ENCODE assay signal across 14 cellular contexts in the genomic region with DNA sequence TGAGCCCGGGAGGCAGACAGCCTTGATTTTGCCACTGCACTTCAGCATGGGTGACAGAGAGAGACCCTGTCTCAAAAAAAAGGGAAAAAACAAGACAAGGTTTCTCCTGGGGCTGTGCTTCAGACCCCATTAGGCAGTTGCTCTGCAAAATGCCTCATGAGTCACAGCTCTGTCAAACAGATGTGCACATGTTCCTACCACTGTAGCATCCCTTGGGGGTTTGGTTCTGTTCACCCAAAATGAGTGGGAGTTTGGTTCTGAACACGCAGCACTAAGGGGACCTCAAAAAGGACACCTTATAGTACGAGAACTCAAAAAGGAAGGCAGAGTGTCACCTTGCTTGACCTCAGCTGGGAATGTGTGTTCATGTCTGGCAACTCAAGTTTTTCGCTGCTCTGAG.
DNase-seq lines count a peak whose midpoint lies in the region; ATAC-seq and TF ChIP-seq lines count a peak whose summit lies in the region.
"Had no signal": no experiment of that assay in that cellular context is flagged by ENCODE, and none has a peak within 500 bp of the region (broad histone marks: within the 10 kb centered on the region; RNA-seq: fewer than 3 reads in every experiment).

No MANE protein-coding gene starts in this region.

- no peak for TF ChIP-seq CTCF in OCI-LY1 (IDR thresholded peaks at IDR 0.05; ENCODE audit: low read length)
- TF ChIP-seq CTCF in epithelial cell of esophagus (IDR thresholded peaks at IDR 0.05; ENCODE audit: insufficient read depth, low read depth, low read length, missing control alignments), result no peak

- no peak overlapping the region for H2AFZ ChIP-seq in OCI-LY1 (ENCODE audit: low read length)
- H2AFZ ChIP-seq: GM23338 had no signal

- DNase-seq in ELR (ENCODE audit: low read depth) (peak; percentile 10), epithelial cell of esophagus (ENCODE audit: low read depth) (peak; percentile 3), DMS53 treated with DMSO at 0.1 percent for 48 hours (lab: John Stamatoyannopoulos, UW; ENCODE audit: unreplicated experiment) (no peak), KBM-7 (no peak)
- DNase-seq in stimulated activated naive B cell treated with anti-CD40 and anti-IgM and Interleukin-4, amounts not matched to agents 10 μg/mL and 1 μg/mL and 100 μg/mL, for 72 hours, result peak; percentile 10
- DNase-seq: BE2C, Calu3, DMS 273 treated with DMSO at 0.1 percent for 48 hours, DMS79, H9 had no signal

- H3K4me3 Mint-ChIP-seq in stimulated activated naive B cell treated with anti-CD40 and anti-IgM and Interleukin-4, amounts not matched to agents 10 μg/mL and 1 μg/mL and 100 μg/mL, for 72 hours, result no peak overlapping the region
- H3K4me3 Mint-ChIP-seq in activated T-helper 17 cell treated with anti-CD3 and anti-CD28 coated beads, Interleukin-2, amount 50 U/mL, for 72 hours, result no peak overlapping the region
- H3K4me3 Mint-ChIP-seq: GM23338 had no signal

- no peaks in the 10 kb centered on the region for H3K27me3 Mint-ChIP-seq in stimulated activated naive B cell treated with anti-CD40 and anti-IgM and Interleukin-4, amounts not matched to agents 10 μg/mL and 1 μg/mL and 100 μg/mL, for 72 hours
- H3K27me3 Mint-ChIP-seq in activated T-helper 17 cell treated with anti-CD3 and anti-CD28 coated beads, Interleukin-2, amount 50 U/mL, for 72 hours, result peaks cover 23% of the 10 kb centered on the region

- peak; percentile 73 to 85 for ATAC-seq in stimulated activated naive B cell treated with anti-CD40 and anti-IgM and Interleukin-4, amounts not matched to agents 10 μg/mL and 1 μg/mL and 100 μg/mL, for 72 hours (replicated peaks)
- ATAC-seq in activated T-helper 17 cell treated with anti-CD3 and anti-CD28 coated beads, Interleukin-2, amount 50 U/mL, for 72 hours (replicated peaks), result no peak
- ATAC-seq: GM23338, HepG2 had no signal

- H3F3A ChIP-seq in OCI-LY1 (ENCODE audit: insufficient read depth, low read length), result no peaks in the 10 kb centered on the region

- H3K4me3 ChIP-seq in OCI-LY1 (ENCODE audit: low read depth, low read length, poor library complexity, severe bottlenecking) (no peak overlapping the region), epithelial cell of esophagus (ENCODE audit: low read length) (no peak overlapping the region)
- H3K4me3 ChIP-seq: GM23338 had no signal

- no peaks in the 10 kb centered on the region for H4K20me1 ChIP-seq in OCI-LY1 (ENCODE audit: insufficient read depth, low read length)

- no peaks in the 10 kb centered on the region for H3K79me2 ChIP-seq in OCI-LY1 (ENCODE audit: insufficient read depth, low read length)

- peaks cover 42% of the 10 kb centered on the region for H3K4me1 ChIP-seq in OCI-LY1 (ENCODE audit: insufficient read depth, low read length, severe bottlenecking)
- H3K4me1 ChIP-seq: BE2C had no signal

- no peaks in the 10 kb centered on the region for H3K36me3 ChIP-seq in OCI-LY1 (ENCODE audit: insufficient read depth, low read length)
- H3K36me3 ChIP-seq: BE2C had no signal

- no peak overlapping the region for H3K4me2 ChIP-seq in OCI-LY1 (ENCODE audit: low read length)
- H3K4me2 ChIP-seq: GM23338 had no signal

- peaks cover 0 to 1% of the 10 kb centered on the region in 2 donors for H3K36me3 Mint-ChIP-seq in stimulated activated naive B cell treated with anti-CD40 and anti-IgM and Interleukin-4, amounts not matched to agents 10 μg/mL and 1 μg/mL and 100 μg/mL, for 72 hours
- H3K36me3 Mint-ChIP-seq in activated T-helper 17 cell treated with anti-CD3 and anti-CD28 coated beads, Interleukin-2, amount 50 U/mL, for 72 hours (ENCODE audit: low read depth), result no peaks in the 10 kb centered on the region

- H3K9me3 Mint-ChIP-seq in stimulated activated naive B cell treated with anti-CD40 and anti-IgM and Interleukin-4, amounts not matched to agents 10 μg/mL and 1 μg/mL and 100 μg/mL, for 72 hours, result no peaks in the 10 kb centered on the region
- H3K9me3 Mint-ChIP-seq in activated T-helper 17 cell treated with anti-CD3 and anti-CD28 coated beads, Interleukin-2, amount 50 U/mL, for 72 hours, result no peaks in the 10 kb centered on the region

- peak overlapping the region; percentile 26 for H3K27ac ChIP-seq in OCI-LY1 (ENCODE audit: low read depth, low read length, poor library complexity, severe bottlenecking)

- no peaks in the 10 kb centered on the region for H3K9me2 ChIP-seq in OCI-LY1 (ENCODE audit: low read depth, low read length)

- H3K9ac ChIP-seq in OCI-LY1 (ENCODE audit: low read length), result no peak overlapping the region

- no peaks in the 10 kb centered on the region for H3K9me3 ChIP-seq in OCI-LY1 (ENCODE audit: low read length)
- H3K9me3 ChIP-seq: BE2C had no signal

- in situ Hi-C loops in KBM-7 (cut with MboI; ENCODE audit: low pct_unique_long_range_greater_than_20kb, low sequenced_read_pairs), result no loop called here

- no peaks in the 10 kb centered on the region for H3K27me3 ChIP-seq in OCI-LY1 (ENCODE audit: insufficient read depth, low read length)
- H3K27me3 ChIP-seq: BE2C had no signal

- H3K27ac Mint-ChIP-seq in stimulated activated naive B cell treated with anti-CD40 and anti-IgM and Interleukin-4, amounts not matched to agents 10 μg/mL and 1 μg/mL and 100 μg/mL, for 72 hours, result no peak overlapping the region
- H3K27ac Mint-ChIP-seq in activated T-helper 17 cell treated with anti-CD3 and anti-CD28 coated beads, Interleukin-2, amount 50 U/mL, for 72 hours, result no peak overlapping the region
- H3K27ac Mint-ChIP-seq: GM23338, H9 had no signal

- peaks cover 15 to 32% of the 10 kb centered on the region in 2 donors for H3K4me1 Mint-ChIP-seq in stimulated activated naive B cell treated with anti-CD40 and anti-IgM and Interleukin-4, amounts not matched to agents 10 μg/mL and 1 μg/mL and 100 μg/mL, for 72 hours
- no peaks in the 10 kb centered on the region for H3K4me1 Mint-ChIP-seq in activated T-helper 17 cell treated with anti-CD3 and anti-CD28 coated beads, Interleukin-2, amount 50 U/mL, for 72 hours
- H3K4me1 Mint-ChIP-seq: GM23338, H9 had no signal

Comparison
In these comparisons a context has a peak if more than half of its experiments do, and no peak if none do; other contexts are left out.
1. DNase-seq: peak in ELR (single experiment), epithelial cell of esophagus (single experiment) and stimulated activated naive B cell treated with anti-CD40 and anti-IgM and Interleukin-4, amounts not matched to agents 10 μg/mL and 1 μg/mL and 100 μg/mL, for 72 hours (single experiment); none in DMS53 treated with DMSO at 0.1 percent for 48 hours (single experiment) and KBM-7 (single experiment).